In the genomic region with DNA sequence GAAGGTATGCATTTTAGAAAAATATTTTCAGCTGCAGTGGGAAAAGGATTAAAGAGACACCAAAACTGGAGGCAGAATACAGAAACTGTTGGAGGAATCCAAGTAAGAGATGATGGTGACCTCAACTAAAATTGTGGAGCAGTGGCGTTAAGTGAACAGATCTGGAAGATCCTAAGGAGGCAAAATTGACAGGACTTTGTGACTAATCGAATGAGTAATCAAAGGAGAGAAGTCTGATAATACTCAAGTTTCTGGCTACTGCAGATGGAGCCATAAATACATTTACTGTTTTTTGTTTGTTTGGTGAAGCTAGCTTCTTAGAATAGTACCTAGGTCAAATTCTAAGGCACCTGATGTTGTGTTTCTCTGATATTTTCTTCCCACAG, we compare ENCODE assay signal across 1 cellular context.
TF ChIP-seq lines count a peak whose summit lies in the region.

No MANE protein-coding gene starts in this region.

TF ChIP-seq in H1, 55 proteins besides CTCF, POLR2A, EP300 and RAD21:
- TF ChIP-seq, protein P1, sequence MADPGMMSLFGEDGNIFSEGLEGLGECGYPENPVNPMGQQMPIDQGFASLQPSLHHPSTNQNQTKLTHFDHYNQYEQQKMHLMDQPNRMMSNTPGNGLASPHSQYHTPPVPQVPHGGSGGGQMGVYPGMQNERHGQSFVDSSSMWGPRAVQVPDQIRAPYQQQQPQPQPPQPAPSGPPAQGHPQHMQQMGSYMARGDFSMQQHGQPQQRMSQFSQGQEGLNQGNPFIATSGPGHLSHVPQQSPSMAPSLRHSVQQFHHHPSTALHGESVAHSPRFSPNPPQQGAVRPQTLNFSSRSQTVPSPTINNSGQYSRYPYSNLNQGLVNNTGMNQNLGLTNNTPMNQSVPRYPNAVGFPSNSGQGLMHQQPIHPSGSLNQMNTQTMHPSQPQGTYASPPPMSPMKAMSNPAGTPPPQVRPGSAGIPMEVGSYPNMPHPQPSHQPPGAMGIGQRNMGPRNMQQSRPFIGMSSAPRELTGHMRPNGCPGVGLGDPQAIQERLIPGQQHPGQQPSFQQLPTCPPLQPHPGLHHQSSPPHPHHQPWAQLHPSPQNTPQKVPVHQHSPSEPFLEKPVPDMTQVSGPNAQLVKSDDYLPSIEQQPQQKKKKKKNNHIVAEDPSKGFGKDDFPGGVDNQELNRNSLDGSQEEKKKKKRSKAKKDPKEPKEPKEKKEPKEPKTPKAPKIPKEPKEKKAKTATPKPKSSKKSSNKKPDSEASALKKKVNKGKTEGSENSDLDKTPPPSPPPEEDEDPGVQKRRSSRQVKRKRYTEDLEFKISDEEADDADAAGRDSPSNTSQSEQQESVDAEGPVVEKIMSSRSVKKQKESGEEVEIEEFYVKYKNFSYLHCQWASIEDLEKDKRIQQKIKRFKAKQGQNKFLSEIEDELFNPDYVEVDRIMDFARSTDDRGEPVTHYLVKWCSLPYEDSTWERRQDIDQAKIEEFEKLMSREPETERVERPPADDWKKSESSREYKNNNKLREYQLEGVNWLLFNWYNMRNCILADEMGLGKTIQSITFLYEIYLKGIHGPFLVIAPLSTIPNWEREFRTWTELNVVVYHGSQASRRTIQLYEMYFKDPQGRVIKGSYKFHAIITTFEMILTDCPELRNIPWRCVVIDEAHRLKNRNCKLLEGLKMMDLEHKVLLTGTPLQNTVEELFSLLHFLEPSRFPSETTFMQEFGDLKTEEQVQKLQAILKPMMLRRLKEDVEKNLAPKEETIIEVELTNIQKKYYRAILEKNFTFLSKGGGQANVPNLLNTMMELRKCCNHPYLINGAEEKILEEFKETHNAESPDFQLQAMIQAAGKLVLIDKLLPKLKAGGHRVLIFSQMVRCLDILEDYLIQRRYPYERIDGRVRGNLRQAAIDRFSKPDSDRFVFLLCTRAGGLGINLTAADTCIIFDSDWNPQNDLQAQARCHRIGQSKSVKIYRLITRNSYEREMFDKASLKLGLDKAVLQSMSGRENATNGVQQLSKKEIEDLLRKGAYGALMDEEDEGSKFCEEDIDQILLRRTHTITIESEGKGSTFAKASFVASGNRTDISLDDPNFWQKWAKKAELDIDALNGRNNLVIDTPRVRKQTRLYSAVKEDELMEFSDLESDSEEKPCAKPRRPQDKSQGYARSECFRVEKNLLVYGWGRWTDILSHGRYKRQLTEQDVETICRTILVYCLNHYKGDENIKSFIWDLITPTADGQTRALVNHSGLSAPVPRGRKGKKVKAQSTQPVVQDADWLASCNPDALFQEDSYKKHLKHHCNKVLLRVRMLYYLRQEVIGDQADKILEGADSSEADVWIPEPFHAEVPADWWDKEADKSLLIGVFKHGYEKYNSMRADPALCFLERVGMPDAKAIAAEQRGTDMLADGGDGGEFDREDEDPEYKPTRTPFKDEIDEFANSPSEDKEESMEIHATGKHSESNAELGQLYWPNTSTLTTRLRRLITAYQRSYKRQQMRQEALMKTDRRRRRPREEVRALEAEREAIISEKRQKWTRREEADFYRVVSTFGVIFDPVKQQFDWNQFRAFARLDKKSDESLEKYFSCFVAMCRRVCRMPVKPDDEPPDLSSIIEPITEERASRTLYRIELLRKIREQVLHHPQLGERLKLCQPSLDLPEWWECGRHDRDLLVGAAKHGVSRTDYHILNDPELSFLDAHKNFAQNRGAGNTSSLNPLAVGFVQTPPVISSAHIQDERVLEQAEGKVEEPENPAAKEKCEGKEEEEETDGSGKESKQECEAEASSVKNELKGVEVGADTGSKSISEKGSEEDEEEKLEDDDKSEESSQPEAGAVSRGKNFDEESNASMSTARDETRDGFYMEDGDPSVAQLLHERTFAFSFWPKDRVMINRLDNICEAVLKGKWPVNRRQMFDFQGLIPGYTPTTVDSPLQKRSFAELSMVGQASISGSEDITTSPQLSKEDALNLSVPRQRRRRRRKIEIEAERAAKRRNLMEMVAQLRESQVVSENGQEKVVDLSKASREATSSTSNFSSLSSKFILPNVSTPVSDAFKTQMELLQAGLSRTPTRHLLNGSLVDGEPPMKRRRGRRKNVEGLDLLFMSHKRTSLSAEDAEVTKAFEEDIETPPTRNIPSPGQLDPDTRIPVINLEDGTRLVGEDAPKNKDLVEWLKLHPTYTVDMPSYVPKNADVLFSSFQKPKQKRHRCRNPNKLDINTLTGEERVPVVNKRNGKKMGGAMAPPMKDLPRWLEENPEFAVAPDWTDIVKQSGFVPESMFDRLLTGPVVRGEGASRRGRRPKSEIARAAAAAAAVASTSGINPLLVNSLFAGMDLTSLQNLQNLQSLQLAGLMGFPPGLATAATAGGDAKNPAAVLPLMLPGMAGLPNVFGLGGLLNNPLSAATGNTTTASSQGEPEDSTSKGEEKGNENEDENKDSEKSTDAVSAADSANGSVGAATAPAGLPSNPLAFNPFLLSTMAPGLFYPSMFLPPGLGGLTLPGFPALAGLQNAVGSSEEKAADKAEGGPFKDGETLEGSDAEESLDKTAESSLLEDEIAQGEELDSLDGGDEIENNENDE (IDR thresholded peaks at IDR 0.05; ENCODE audit: insufficient replicate concordance, low read length), result no peak
- no peak for TF ChIP-seq TCF12 (IDR thresholded peaks at IDR 0.05; ENCODE audit: low read depth, low read length)
- no peak for TF ChIP-seq HDAC2 (IDR thresholded peaks at IDR 0.05; ENCODE audit: borderline replicate concordance in 1 of 2, low read depth in 2 of 2, low read length in 2 of 2)
- TF ChIP-seq HDAC6 (IDR thresholded peaks at IDR 0.05; ENCODE audit: low read depth, low read length), result no peak
- TF ChIP-seq ASH2L (IDR thresholded peaks at IDR 0.05; ENCODE audit: low read length), result no peak
- no peak for TF ChIP-seq JUND (IDR thresholded peaks at IDR 0.05; ENCODE audit: low read length)
- no peak for TF ChIP-seq CHD2 (IDR thresholded peaks at IDR 0.05; ENCODE audit: low read length)
- no peak for TF ChIP-seq TAF7 (optimal IDR thresholded peaks at IDR 0.05; ENCODE audit: borderline replicate concordance, low read depth, low read length)
TF ChIP-seq in H1: peak in this region for 0.
